Comparison of ENCODE assay signal across 1 cellular context in genomic region chr19:43674630-43674982, GRCh38.
A peak's percentile ranks its signal among the peaks of the same experiment; 100 is the strongest.
TF ChIP-seq lines count a peak whose summit lies in the region.

No MANE protein-coding gene starts in this region.

TF ChIP-seq in GM12878, 131 proteins besides CTCF, POLR2A, EP300 and RAD21:
- TF ChIP-seq ZNF384 (IDR thresholded peaks at IDR 0.05; ENCODE audit: borderline replicate concordance, low read depth, low read length) (0 out of 2 replicates have a peak, but pooled peaks have one; percentile 13), KLF5 (IDR thresholded peaks at IDR 0.05; ENCODE audit: partially characterized antibody) (no peak), NR2C1 (IDR thresholded peaks at IDR 0.05) (no peak), RUNX3 (IDR thresholded peaks at IDR 0.05; ENCODE audit: low read length) (0 out of 2 replicates have a peak, but pooled peaks have one; percentile 8), NFYA (IDR thresholded peaks at IDR 0.05; ENCODE audit: borderline replicate concordance, low read depth, low read length) (no peak), SREBF2 (IDR thresholded peaks at IDR 0.05; ENCODE audit: low read length) (no peak)
